ENCODE assay signal across 8 cellular contexts in genomic region chr12:25054783-25055144, GRCh38.
A peak's percentile ranks its signal among the peaks of the same experiment; 100 is the strongest.
DNase-seq lines count a peak whose midpoint lies in the region; ATAC-seq lines count a peak whose summit lies in the region.

No MANE protein-coding gene starts in this region.

- peak; percentile 3 for DNase-seq in DMS 273 (lab: John Stamatoyannopoulos, UW; ENCODE audit: unreplicated experiment)
- DNase-seq in DMS 273 treated with DMSO at 0.1 percent for 48 hours (lab: John Stamatoyannopoulos, UW) = no peak
- peak; percentile 66 for DNase-seq in activated CD8-positive, alpha-beta memory T cell treated with anti-CD3 and anti-CD28 coated beads, Interleukin-2, amount 50 U/mL, for 48 hours
- peak; percentile 7 for DNase-seq in hepatic stellate cell (ENCODE audit: low spot score)
- peak; percentile 64 for DNase-seq in stimulated activated naive CD8-positive, alpha-beta T cell treated with anti-CD3 and anti-CD28 coated beads, Interleukin-15, Interleukin-2, amounts not matched to agents 100 U/mL and 50 U/mL, for 24 hours
- DNase-seq in NCI-H446 treated with DMSO at 0.1 percent for 48 hours (lab: John Stamatoyannopoulos, UW) = no peak
- DNase-seq in NCI-H2081 treated with DMSO at 0.1 percent for 48 hours (lab: John Stamatoyannopoulos, UW) = no peak

- peak; percentile 29 for ATAC-seq in stimulated activated naive CD8-positive, alpha-beta T cell treated with anti-CD3 and anti-CD28 coated beads, Interleukin-15, Interleukin-2, amounts not matched to agents 100 U/mL and 50 U/mL, for 24 hours
- no peak for ATAC-seq in GM21528 (IDR thresholded peaks at IDR 0.05; ENCODE audit: low FRiP score, unreplicated experiment)

Comparison
In these comparisons a context has a peak if more than half of its experiments do, and no peak if none do; other contexts are left out.
1. DNase-seq: peak in DMS 273 (single experiment), activated CD8-positive, alpha-beta memory T cell treated with anti-CD3 and anti-CD28 coated beads, Interleukin-2, amount 50 U/mL, for 48 hours (single experiment), hepatic stellate cell (single experiment) and stimulated activated naive CD8-positive, alpha-beta T cell treated with anti-CD3 and anti-CD28 coated beads, Interleukin-15, Interleukin-2, amounts not matched to agents 100 U/mL and 50 U/mL, for 24 hours (single experiment); none in DMS 273 treated with DMSO at 0.1 percent for 48 hours (single experiment), NCI-H446 treated with DMSO at 0.1 percent for 48 hours (single experiment) and NCI-H2081 treated with DMSO at 0.1 percent for 48 hours (single experiment).